In the genomic region with DNA sequence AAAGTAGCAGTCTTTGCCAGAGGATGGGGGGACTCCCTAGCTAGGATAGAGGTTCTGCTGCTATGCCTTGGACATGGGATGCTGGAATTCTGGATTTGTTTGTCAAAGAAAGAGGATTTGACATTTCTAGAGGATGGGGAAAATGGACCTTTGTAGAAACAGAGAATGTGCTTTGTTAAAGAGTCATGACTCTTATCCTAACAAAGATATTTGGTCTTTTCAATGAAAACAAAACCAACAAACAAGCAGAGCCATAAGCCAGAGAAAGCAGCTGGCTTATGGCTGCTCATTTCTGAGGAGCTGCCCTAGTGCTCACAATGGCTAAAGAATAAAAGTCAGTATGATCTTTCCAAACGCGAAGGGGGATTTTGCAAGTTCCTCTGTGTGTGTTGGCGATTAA, we compare ENCODE assay signal across 22 cellular contexts. TPM values are rescaled to one million over a fixed set of nuclear protein-coding genes. Genes with fewer than 3 reads are reported as not detected.
A peak's percentile ranks its signal among the peaks of the same experiment; 100 is the strongest.
DNase-seq lines count a peak whose midpoint lies in the region; FAIRE-seq and TF ChIP-seq lines count a peak whose summit lies in the region.
"Had no signal": no experiment of that assay in that cellular context is flagged by ENCODE, and none has a peak within 500 bp of the region (broad histone marks: within the 10 kb centered on the region; RNA-seq: fewer than 3 reads in every experiment).

No MANE protein-coding gene starts in this region.

- H3K4me3 ChIP-seq in right atrium auricular region = no peak overlapping the region
- H3K4me3 ChIP-seq in kidney (ENCODE audit: low read length in 2 of 2) = no peak overlapping the region
- H3K4me3 ChIP-seq: PC-9, SJCRH30 had no signal

- no peak for FAIRE-seq in HTR-8/SVneo (lab: Jason Lieb, UNC)
- no peak for FAIRE-seq in kidney (lab: Jason Lieb, UNC)
- FAIRE-seq: GM19239 had no signal

- no peaks in the 10 kb centered on the region for H3K4me1 ChIP-seq in right atrium auricular region
- peaks cover 0 to 3% of the 10 kb centered on the region in 2 donors for H3K4me1 ChIP-seq in kidney (ENCODE audit: control insufficient read depth in 1 of 2, insufficient read depth in 1 of 2, low read depth in 1 of 2, low read length in 2 of 2)
- H3K4me1 ChIP-seq: BE2C had no signal

- no peaks in the 10 kb centered on the region for H3K9me3 ChIP-seq in right atrium auricular region
- no peaks in the 10 kb centered on the region for H3K9me3 ChIP-seq in kidney (ENCODE audit: control insufficient read depth in 1 of 2, low read length in 2 of 2)
- H3K9me3 ChIP-seq: BE2C, SJCRH30 had no signal

- TF ChIP-seq CTCF in right atrium auricular region (IDR thresholded peaks at IDR 0.05) (no peak), kidney (IDR thresholded peaks at IDR 0.05; ENCODE audit: borderline replicate concordance, extremely low read depth, insufficient read depth) (no peak)

- H3K36me3 ChIP-seq in right atrium auricular region (no peaks in the 10 kb centered on the region), kidney (ENCODE audit: control insufficient read depth in 1 of 2, insufficient read depth in 2 of 2, low read length in 2 of 2) (no peaks in the 10 kb centered on the region)
- H3K36me3 ChIP-seq: BE2C, SJCRH30 had no signal

- H3K27ac ChIP-seq in cingulate gyrus (ENCODE audit: low read depth, low read length) = peak overlapping the region; percentile 49
- peak overlapping the region; percentile 78 for H3K27ac ChIP-seq in layer of hippocampus (ENCODE audit: low read depth, low read length)
- H3K27ac ChIP-seq in right atrium auricular region = no peak overlapping the region
- H3K27ac ChIP-seq in kidney (ENCODE audit: low read depth in 2 of 2, low read length in 2 of 2) = no peak overlapping the region
- H3K27ac ChIP-seq: HL-60, PC-9 had no signal

- intact Hi-C loops in kidney (cut with DNase I) = no loop called here

- H3K9ac ChIP-seq in kidney (ENCODE audit: low read length in 2 of 2) = no peak overlapping the region

- peak; percentile 94 for DNase-seq in pons (ENCODE audit: low spot score)
- no peak for DNase-seq in 8988T
- no peak for DNase-seq in HTR-8/SVneo (ENCODE audit: insufficient read length, low spot score)
- DNase-seq in right atrium auricular region (ENCODE audit: low spot score) = no peak
- no peak for DNase-seq in kidney
- DNase-seq: DMS153; DND-41; H7; NCI-H1048; NCI-H1417; NCI-H1694; NCI-H2029 treated with DMSO at 0.1 percent for 48 hours; NCI-H446 treated with DMSO at 0.1 percent for 48 hours; NCI-H526; NK-92 treated with Interleukin-12 subunit alpha and Interleukin-12 subunit beta, amount 100 ng/mL, for 24 hours; PC-9 had no signal

- H3K27me3 ChIP-seq in layer of hippocampus (ENCODE audit: control insufficient read depth, insufficient read depth, low read length) = no peaks in the 10 kb centered on the region
- H3K27me3 ChIP-seq in right atrium auricular region = no peaks in the 10 kb centered on the region
- H3K27me3 ChIP-seq: BE2C, SJCRH30 had no signal

RNA-seq across cellular contexts. Expression of a gene that starts 40.8 kb away (rescaled TPM):
- total RNA-seq in right atrium auricular region (100 to 1,000 TPM; 107 to 133 TPM), kidney (30.2 TPM)
- 15.2 TPM for polyA plus RNA-seq in kidney (ENCODE audit: insufficient read depth, low read depth, low replicate concordance)

Comparison
In these comparisons a context has a peak if more than half of its experiments do, and no peak if none do; other contexts are left out.
1. H3K27ac ChIP-seq: peak in cingulate gyrus (single experiment) and layer of hippocampus (single experiment); none in right atrium auricular region (0 of 2) and kidney (0 of 2).